ENCODE assay signal across 1 cellular context in the genomic region with DNA sequence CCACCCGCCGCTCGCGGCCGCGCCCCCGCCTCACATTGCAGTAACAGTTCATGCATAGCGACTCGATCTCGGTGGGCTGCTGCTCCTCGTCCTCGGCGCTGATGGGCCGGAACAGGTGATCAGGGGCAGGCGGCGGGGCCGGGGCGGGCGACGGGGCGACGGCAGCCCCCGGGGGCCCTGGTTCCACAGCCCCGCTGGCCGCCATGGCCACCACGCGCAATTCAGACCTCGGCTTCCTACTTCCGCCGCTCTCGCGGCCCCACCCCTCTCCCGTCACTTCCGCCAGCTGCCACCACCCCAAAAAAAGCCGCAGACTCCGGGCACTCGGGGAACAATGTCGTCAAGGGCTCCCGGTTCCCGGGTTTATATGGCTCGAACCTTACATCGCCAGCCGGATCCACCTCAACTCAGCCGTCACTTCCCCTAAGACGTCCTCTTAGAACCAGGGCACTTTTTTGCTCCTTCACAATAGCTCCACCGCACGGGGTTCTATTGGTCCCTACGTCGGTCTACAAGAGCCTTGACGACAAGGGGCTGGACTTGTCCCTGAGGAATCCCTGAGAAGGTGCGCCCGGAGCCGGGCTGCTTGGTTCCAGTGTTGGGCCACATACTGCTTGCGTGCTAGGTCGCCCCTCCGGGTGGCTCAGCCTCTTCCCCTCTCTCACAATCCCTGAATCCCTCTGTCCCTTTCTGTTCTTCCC.
A peak's percentile ranks its signal among the peaks of the same experiment; 100 is the strongest.
TF ChIP-seq lines count a peak whose summit lies in the region.

A gene with protein sequence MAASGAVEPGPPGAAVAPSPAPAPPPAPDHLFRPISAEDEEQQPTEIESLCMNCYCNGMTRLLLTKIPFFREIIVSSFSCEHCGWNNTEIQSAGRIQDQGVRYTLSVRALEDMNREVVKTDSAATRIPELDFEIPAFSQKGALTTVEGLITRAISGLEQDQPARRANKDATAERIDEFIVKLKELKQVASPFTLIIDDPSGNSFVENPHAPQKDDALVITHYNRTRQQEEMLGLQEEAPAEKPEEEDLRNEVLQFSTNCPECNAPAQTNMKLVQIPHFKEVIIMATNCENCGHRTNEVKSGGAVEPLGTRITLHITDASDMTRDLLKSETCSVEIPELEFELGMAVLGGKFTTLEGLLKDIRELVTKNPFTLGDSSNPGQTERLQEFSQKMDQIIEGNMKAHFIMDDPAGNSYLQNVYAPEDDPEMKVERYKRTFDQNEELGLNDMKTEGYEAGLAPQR (minus strand): TSS at position 238 of the 701 bp plus-strand sequence. CDS start 33 bp downstream, at position 205.

TF ChIP-seq in GM12878, 131 proteins besides CTCF, POLR2A, EP300 and RAD21 (continued from another document and continues in another):
- peak; percentile 75 for TF ChIP-seq POLR2AphosphoS2 (IDR thresholded peaks at IDR 0.05; ENCODE audit: low read depth, low read length)
- no peak for TF ChIP-seq NFIC (IDR thresholded peaks at IDR 0.05; ENCODE audit: low read depth, low read length)
- TF ChIP-seq PKNOX1 (IDR thresholded peaks at IDR 0.05): peak; percentile 24; the same call in 1 of the 2 replicates
- TF ChIP-seq, protein P1, sequence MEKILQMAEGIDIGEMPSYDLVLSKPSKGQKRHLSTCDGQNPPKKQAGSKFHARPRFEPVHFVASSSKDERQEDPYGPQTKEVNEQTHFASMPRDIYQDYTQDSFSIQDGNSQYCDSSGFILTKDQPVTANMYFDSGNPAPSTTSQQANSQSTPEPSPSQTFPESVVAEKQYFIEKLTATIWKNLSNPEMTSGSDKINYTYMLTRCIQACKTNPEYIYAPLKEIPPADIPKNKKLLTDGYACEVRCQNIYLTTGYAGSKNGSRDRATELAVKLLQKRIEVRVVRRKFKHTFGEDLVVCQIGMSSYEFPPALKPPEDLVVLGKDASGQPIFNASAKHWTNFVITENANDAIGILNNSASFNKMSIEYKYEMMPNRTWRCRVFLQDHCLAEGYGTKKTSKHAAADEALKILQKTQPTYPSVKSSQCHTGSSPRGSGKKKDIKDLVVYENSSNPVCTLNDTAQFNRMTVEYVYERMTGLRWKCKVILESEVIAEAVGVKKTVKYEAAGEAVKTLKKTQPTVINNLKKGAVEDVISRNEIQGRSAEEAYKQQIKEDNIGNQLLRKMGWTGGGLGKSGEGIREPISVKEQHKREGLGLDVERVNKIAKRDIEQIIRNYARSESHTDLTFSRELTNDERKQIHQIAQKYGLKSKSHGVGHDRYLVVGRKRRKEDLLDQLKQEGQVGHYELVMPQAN (conservative IDR thresholded peaks at IDR 0.05): peak; percentile 91
- TF ChIP-seq SIN3A (IDR thresholded peaks at IDR 0.05; ENCODE audit: low read depth, low read length): peak; percentile 86; the same call in 1 of the 2 replicates
- peak; percentile 52; the same call in 1 of the 2 replicates for TF ChIP-seq GATAD2B (conservative IDR thresholded peaks at IDR 0.05; ENCODE audit: low read depth)
- TF ChIP-seq, protein P2, sequence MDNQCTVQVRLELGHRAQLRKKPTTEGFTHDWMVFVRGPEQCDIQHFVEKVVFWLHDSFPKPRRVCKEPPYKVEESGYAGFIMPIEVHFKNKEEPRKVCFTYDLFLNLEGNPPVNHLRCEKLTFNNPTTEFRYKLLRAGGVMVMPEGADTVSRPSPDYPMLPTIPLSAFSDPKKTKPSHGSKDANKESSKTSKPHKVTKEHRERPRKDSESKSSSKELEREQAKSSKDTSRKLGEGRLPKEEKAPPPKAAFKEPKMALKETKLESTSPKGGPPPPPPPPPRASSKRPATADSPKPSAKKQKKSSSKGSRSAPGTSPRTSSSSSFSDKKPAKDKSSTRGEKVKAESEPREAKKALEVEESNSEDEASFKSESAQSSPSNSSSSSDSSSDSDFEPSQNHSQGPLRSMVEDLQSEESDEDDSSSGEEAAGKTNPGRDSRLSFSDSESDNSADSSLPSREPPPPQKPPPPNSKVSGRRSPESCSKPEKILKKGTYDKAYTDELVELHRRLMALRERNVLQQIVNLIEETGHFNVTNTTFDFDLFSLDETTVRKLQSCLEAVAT (IDR thresholded peaks at IDR 0.05): peak; percentile 61; the same call in 1 of the 2 replicates
- peak; percentile 83 for TF ChIP-seq POLR2AphosphoS5 (IDR thresholded peaks at IDR 0.05; ENCODE audit: low read length)
- no peak for TF ChIP-seq SUPT20H (IDR thresholded peaks at IDR 0.05; ENCODE audit: borderline replicate concordance, control insufficient read depth, low read depth, low read length)
- TF ChIP-seq ZBTB40 (IDR thresholded peaks at IDR 0.05; ENCODE audit: borderline replicate concordance): peak; percentile 85
- TF ChIP-seq HDAC2 (IDR thresholded peaks at IDR 0.05): no peak
- TF ChIP-seq, protein P3, sequence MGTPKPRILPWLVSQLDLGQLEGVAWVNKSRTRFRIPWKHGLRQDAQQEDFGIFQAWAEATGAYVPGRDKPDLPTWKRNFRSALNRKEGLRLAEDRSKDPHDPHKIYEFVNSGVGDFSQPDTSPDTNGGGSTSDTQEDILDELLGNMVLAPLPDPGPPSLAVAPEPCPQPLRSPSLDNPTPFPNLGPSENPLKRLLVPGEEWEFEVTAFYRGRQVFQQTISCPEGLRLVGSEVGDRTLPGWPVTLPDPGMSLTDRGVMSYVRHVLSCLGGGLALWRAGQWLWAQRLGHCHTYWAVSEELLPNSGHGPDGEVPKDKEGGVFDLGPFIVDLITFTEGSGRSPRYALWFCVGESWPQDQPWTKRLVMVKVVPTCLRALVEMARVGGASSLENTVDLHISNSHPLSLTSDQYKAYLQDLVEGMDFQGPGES (IDR thresholded peaks at IDR 0.05): no peak
- peak; percentile 88 for TF ChIP-seq GABPA (IDR thresholded peaks at IDR 0.05; ENCODE audit: low read depth)
- TF ChIP-seq, protein P4, sequence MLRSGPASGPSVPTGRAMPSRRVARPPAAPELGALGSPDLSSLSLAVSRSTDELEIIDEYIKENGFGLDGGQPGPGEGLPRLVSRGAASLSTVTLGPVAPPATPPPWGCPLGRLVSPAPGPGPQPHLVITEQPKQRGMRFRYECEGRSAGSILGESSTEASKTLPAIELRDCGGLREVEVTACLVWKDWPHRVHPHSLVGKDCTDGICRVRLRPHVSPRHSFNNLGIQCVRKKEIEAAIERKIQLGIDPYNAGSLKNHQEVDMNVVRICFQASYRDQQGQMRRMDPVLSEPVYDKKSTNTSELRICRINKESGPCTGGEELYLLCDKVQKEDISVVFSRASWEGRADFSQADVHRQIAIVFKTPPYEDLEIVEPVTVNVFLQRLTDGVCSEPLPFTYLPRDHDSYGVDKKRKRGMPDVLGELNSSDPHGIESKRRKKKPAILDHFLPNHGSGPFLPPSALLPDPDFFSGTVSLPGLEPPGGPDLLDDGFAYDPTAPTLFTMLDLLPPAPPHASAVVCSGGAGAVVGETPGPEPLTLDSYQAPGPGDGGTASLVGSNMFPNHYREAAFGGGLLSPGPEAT (IDR thresholded peaks at IDR 0.05; ENCODE audit: low read depth): 0 out of 2 replicates have a peak, but pooled peaks have one; percentile 29
- peak; percentile 67 for TF ChIP-seq PBX3 (IDR thresholded peaks at IDR 0.05; ENCODE audit: insufficient replicate concordance, low read depth, low read length)
- peak; percentile 63; the same call in 1 of the 2 replicates for TF ChIP-seq NBN (IDR thresholded peaks at IDR 0.05)
- TF ChIP-seq, protein P5, sequence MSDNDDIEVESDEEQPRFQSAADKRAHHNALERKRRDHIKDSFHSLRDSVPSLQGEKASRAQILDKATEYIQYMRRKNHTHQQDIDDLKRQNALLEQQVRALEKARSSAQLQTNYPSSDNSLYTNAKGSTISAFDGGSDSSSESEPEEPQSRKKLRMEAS (IDR thresholded peaks at IDR 0.05; ENCODE audit: low read depth, low read length): peak; percentile 91
- 0 out of 2 replicates have a peak, but pooled peaks have one; percentile 78 for TF ChIP-seq HDGF (IDR thresholded peaks at IDR 0.05)
- TF ChIP-seq MXI1 (IDR thresholded peaks at IDR 0.05; ENCODE audit: low read depth, low read length): peak; percentile 96
- peak; percentile 89 for TF ChIP-seq RUNX3 (IDR thresholded peaks at IDR 0.05; ENCODE audit: low read length)
- TF ChIP-seq CBFB (IDR thresholded peaks at IDR 0.05; ENCODE audit: low read depth): peak; percentile 59; the same call in 1 of the 2 replicates
- peak; percentile 89 for TF ChIP-seq CREB1 (IDR thresholded peaks at IDR 0.05; ENCODE audit: low read depth)
- no peak for TF ChIP-seq MYC (IDR thresholded peaks at IDR 0.05; ENCODE audit: insufficient read depth, insufficient read length, insufficient replicate concordance, low read length, severe bottlenecking)
- peak; percentile 68 for TF ChIP-seq LARP7 (IDR thresholded peaks at IDR 0.05)
- peak; percentile 95 for TF ChIP-seq YY1 (IDR thresholded peaks at IDR 0.05; ENCODE audit: low read depth, low read length)
- TF ChIP-seq SPI1 (IDR thresholded peaks at IDR 0.05; ENCODE audit: borderline replicate concordance, insufficient read depth, low read depth, low read length): peak; percentile 22; the same call in 1 of the 2 replicates
- TF ChIP-seq, protein P6, sequence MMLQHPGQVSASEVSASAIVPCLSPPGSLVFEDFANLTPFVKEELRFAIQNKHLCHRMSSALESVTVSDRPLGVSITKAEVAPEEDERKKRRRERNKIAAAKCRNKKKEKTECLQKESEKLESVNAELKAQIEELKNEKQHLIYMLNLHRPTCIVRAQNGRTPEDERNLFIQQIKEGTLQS (IDR thresholded peaks at IDR 0.05; ENCODE audit: borderline replicate concordance, extremely low read depth, low read depth, low read length): no peak
- TF ChIP-seq, protein P7, sequence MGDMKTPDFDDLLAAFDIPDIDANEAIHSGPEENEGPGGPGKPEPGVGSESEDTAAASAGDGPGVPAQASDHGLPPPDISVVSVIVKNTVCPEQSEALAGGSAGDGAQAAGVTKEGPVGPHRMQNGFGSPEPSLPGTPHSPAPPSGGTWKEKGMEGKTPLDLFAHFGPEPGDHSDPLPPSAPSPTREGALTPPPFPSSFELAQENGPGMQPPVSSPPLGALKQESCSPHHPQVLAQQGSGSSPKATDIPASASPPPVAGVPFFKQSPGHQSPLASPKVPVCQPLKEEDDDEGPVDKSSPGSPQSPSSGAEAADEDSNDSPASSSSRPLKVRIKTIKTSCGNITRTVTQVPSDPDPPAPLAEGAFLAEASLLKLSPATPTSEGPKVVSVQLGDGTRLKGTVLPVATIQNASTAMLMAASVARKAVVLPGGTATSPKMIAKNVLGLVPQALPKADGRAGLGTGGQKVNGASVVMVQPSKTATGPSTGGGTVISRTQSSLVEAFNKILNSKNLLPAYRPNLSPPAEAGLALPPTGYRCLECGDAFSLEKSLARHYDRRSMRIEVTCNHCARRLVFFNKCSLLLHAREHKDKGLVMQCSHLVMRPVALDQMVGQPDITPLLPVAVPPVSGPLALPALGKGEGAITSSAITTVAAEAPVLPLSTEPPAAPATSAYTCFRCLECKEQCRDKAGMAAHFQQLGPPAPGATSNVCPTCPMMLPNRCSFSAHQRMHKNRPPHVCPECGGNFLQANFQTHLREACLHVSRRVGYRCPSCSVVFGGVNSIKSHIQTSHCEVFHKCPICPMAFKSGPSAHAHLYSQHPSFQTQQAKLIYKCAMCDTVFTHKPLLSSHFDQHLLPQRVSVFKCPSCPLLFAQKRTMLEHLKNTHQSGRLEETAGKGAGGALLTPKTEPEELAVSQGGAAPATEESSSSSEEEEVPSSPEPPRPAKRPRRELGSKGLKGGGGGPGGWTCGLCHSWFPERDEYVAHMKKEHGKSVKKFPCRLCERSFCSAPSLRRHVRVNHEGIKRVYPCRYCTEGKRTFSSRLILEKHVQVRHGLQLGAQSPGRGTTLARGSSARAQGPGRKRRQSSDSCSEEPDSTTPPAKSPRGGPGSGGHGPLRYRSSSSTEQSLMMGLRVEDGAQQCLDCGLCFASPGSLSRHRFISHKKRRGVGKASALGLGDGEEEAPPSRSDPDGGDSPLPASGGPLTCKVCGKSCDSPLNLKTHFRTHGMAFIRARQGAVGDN (IDR thresholded peaks at IDR 0.05): peak; percentile 34; the same call in 1 of the 2 replicates
- no peak for TF ChIP-seq ZZZ3 (IDR thresholded peaks at IDR 0.05; ENCODE audit: control insufficient read depth, insufficient read length, low read depth)
- peak; percentile 32; the same call in 1 of the 2 replicates for TF ChIP-seq ZNF384 (IDR thresholded peaks at IDR 0.05; ENCODE audit: borderline replicate concordance, low read depth, low read length)
- no peak for TF ChIP-seq WRNIP1 (IDR thresholded peaks at IDR 0.05; ENCODE audit: borderline replicate concordance, low read depth, low read length)
